8 cellular contexts compared by ENCODE assay signal in genomic region chr3:195259146-195259563, GRCh38. TPM values are rescaled to one million over a fixed set of nuclear protein-coding genes. Genes with fewer than 3 reads are reported as not detected.
DNase-seq lines count a peak whose midpoint lies in the region; ATAC-seq and TF ChIP-seq lines count a peak whose summit lies in the region.

No MANE protein-coding gene starts in this region.

- H3K27me3 Mint-ChIP-seq in activated T-helper 2 cell treated with anti-CD3 and anti-CD28 coated beads, Interferon-gamma antibody, Interleukin-2, Interleukin-4, amounts not matched to agents 10 μg/mL and 5 μg/mL and 100 μg/mL, durations not matched to agents 14 hours and 24 hours and 36 hours (ENCODE audit: low read depth), result no peaks in the 10 kb centered on the region

- H4K20me1 ChIP-seq in hepatocyte (ENCODE audit: insufficient read depth, poor library complexity, severe bottlenecking), result no peaks in the 10 kb centered on the region
- peaks cover 4% of the 10 kb centered on the region for H4K20me1 ChIP-seq in smooth muscle cell (ENCODE audit: low read depth)

- 42% methylated on average over 12 of the region's 12 CpGs for WGBS in hepatocyte (ENCODE audit: low lambda C conversion rate, missing lambda C conversion rate)
- WGBS in smooth muscle cell (ENCODE audit: low lambda C conversion rate), result 13% methylated on average over 12 of the region's 12 CpGs

- H2AFZ ChIP-seq in hepatocyte (peak overlapping the region; percentile 65), smooth muscle cell (ENCODE audit: low read depth) (peak overlapping the region; percentile 79)

- ATAC-seq in HG02884 (IDR thresholded peaks at IDR 0.05; ENCODE audit: unreplicated experiment), result peak; percentile 7
- ATAC-seq in GM21786 (IDR thresholded peaks at IDR 0.05; ENCODE audit: unreplicated experiment), result no peak

- no peaks in the 10 kb centered on the region for H3K27me3 ChIP-seq in hepatocyte
- H3K27me3 ChIP-seq in smooth muscle cell (ENCODE audit: low read depth), result no peaks in the 10 kb centered on the region

- peaks cover 26% of the 10 kb centered on the region for H3K4me1 Mint-ChIP-seq in activated T-helper 2 cell treated with anti-CD3 and anti-CD28 coated beads, Interferon-gamma antibody, Interleukin-2, Interleukin-4, amounts not matched to agents 10 μg/mL and 5 μg/mL and 100 μg/mL, durations not matched to agents 14 hours and 24 hours and 36 hours (ENCODE audit: low read depth)

- H3K9me2 ChIP-seq in hepatocyte (replicated peaks; ENCODE audit: insufficient read depth), result no peaks in the 10 kb centered on the region

- peaks cover 26% of the 10 kb centered on the region for H3F3A ChIP-seq in smooth muscle cell (ENCODE audit: low read depth)

- H3K27ac Mint-ChIP-seq in activated T-helper 2 cell treated with anti-CD3 and anti-CD28 coated beads, Interferon-gamma antibody, Interleukin-2, Interleukin-4, amounts not matched to agents 10 μg/mL and 5 μg/mL and 100 μg/mL, durations not matched to agents 14 hours and 24 hours and 36 hours, result no peak overlapping the region

- H3K4me3 ChIP-seq in hepatocyte (no peak overlapping the region), smooth muscle cell (peak overlapping the region; percentile 80)

- intact Hi-C loops in activated T-helper 2 cell treated with anti-CD3 and anti-CD28 coated beads, Interferon-gamma antibody, Interleukin-2, Interleukin-4, amounts not matched to agents 10 μg/mL and 5 μg/mL and 100 μg/mL, durations not matched to agents 14 hours and 24 hours and 36 hours (cut with micrococcal nuclease), result loop anchor here (10.0 kb wide), 2 partner anchors 134 to 674 kb away; no protein-coding TSS in a partner anchor

- H3K4me2 ChIP-seq in hepatocyte, result peak overlapping the region; percentile 96
- peak overlapping the region; percentile 93 for H3K4me2 ChIP-seq in smooth muscle cell

- peak overlapping the region; percentile 59 for H3K9ac ChIP-seq in smooth muscle cell (ENCODE audit: low read depth)

- H3K36me3 ChIP-seq in hepatocyte (replicated peaks; ENCODE audit: insufficient read depth, low read depth) (no peaks in the 10 kb centered on the region), smooth muscle cell (ENCODE audit: low read depth) (no peaks in the 10 kb centered on the region)

- H3K79me2 ChIP-seq in hepatocyte (peaks cover 61% of the 10 kb centered on the region), smooth muscle cell (ENCODE audit: low read depth) (peaks cover 3% of the 10 kb centered on the region)

- H3K9me3 ChIP-seq in hepatocyte (ENCODE audit: low read depth) (no peaks in the 10 kb centered on the region), smooth muscle cell (replicated peaks; ENCODE audit: low read depth) (no peaks in the 10 kb centered on the region)

- H3K27ac ChIP-seq in hepatocyte (peak overlapping the region; percentile 98), smooth muscle cell (ENCODE audit: low read depth) (peak overlapping the region; percentile 92)

- H3K4me1 ChIP-seq in hepatocyte (ENCODE audit: insufficient read depth) (peaks cover 21% of the 10 kb centered on the region), smooth muscle cell (ENCODE audit: low read depth) (peaks cover 15% of the 10 kb centered on the region)

- H3K4me3 Mint-ChIP-seq in activated T-helper 2 cell treated with anti-CD3 and anti-CD28 coated beads, Interferon-gamma antibody, Interleukin-2, Interleukin-4, amounts not matched to agents 10 μg/mL and 5 μg/mL and 100 μg/mL, durations not matched to agents 14 hours and 24 hours and 36 hours (ENCODE audit: low read depth), result peak overlapping the region; percentile 5

- DNase-seq in DMS79 treated with DMSO at 0.1 percent for 48 hours (lab: John Stamatoyannopoulos, UW) (peak; percentile 76), hepatocyte (ENCODE audit: low spot score) (no peak), smooth muscle cell (lab: John Stamatoyannopoulos, UW; ENCODE audit: unreplicated experiment) (no peak), NCI-H146 (lab: John Stamatoyannopoulos, UW) (no peak), midbrain (lab: John Stamatoyannopoulos, UW) (no peak)
- peak; percentile 7 for DNase-seq in activated T-helper 2 cell treated with anti-CD3 and anti-CD28 coated beads, Interferon-gamma antibody, Interleukin-2, Interleukin-4, amounts not matched to agents 10 μg/mL and 5 μg/mL and 100 μg/mL, durations not matched to agents 14 hours and 24 hours and 36 hours (ENCODE audit: low spot score)

- H3K36me3 Mint-ChIP-seq in activated T-helper 2 cell treated with anti-CD3 and anti-CD28 coated beads, Interferon-gamma antibody, Interleukin-2, Interleukin-4, amounts not matched to agents 10 μg/mL and 5 μg/mL and 100 μg/mL, durations not matched to agents 14 hours and 24 hours and 36 hours (ENCODE audit: low read depth), result peaks cover 12% of the 10 kb centered on the region

- no peak for TF ChIP-seq CTCF in hepatocyte (IDR thresholded peaks at IDR 0.05; ENCODE audit: poor library complexity)
- no peak for TF ChIP-seq CTCF in smooth muscle cell (IDR thresholded peaks at IDR 0.05; ENCODE audit: borderline replicate concordance, insufficient read depth, poor library complexity, severe bottlenecking)

- H3K9me3 Mint-ChIP-seq in activated T-helper 2 cell treated with anti-CD3 and anti-CD28 coated beads, Interferon-gamma antibody, Interleukin-2, Interleukin-4, amounts not matched to agents 10 μg/mL and 5 μg/mL and 100 μg/mL, durations not matched to agents 14 hours and 24 hours and 36 hours, result no peaks in the 10 kb centered on the region

RNA-seq across cellular contexts. Expression of gene XXYLT1, which starts 11.8 kb away (rescaled TPM):
- 15.8 and 16.1 TPM in 2 replicates for total RNA-seq in activated T-helper 2 cell treated with anti-CD3 and anti-CD28 coated beads, Interferon-gamma antibody, Interleukin-2, Interleukin-4, amounts not matched to agents 10 μg/mL and 5 μg/mL and 100 μg/mL, durations not matched to agents 14 hours and 24 hours and 36 hours
- total RNA-seq in hepatocyte, result 22.3 and 25.6 TPM in 2 replicates
- 15.8 and 20.9 TPM in 2 replicates for polyA plus RNA-seq in hepatocyte
- 22.2 and 28.7 TPM in 2 replicates for total RNA-seq in smooth muscle cell
- 24.4 and 35.4 TPM in 2 replicates for polyA plus RNA-seq in smooth muscle cell

Comparison
In these comparisons a context has a peak if more than half of its experiments do, and no peak if none do; other contexts are left out.
1. DNase-seq: peak in DMS79 treated with DMSO at 0.1 percent for 48 hours (single experiment) and activated T-helper 2 cell treated with anti-CD3 and anti-CD28 coated beads, Interferon-gamma antibody, Interleukin-2, Interleukin-4, amounts not matched to agents 10 μg/mL and 5 μg/mL and 100 μg/mL, durations not matched to agents 14 hours and 24 hours and 36 hours (single experiment); none in hepatocyte (single experiment), smooth muscle cell (single experiment), NCI-H146 (single experiment) and midbrain (single experiment).